Comparison of ENCODE assay signal across 8 cellular contexts in genomic region chr2:10303174-10303633, GRCh38. TPM values are rescaled to one million over a fixed set of nuclear protein-coding genes. Genes with fewer than 3 reads are reported as not detected.
A peak's percentile ranks its signal among the peaks of the same experiment; 100 is the strongest.
DNase-seq lines count a peak whose midpoint lies in the region; ATAC-seq and TF ChIP-seq lines count a peak whose summit lies in the region.

No MANE protein-coding gene starts in this region.

- POLR2A ChIA-PET in HCT116 (lab: Charles Lee), result interaction anchor here (1.0 to 2.3 kb wide), 4 partner anchors 20 to 132 kb away, joined by 3 to 8 read pairs (median 3); no protein-coding TSS in a partner anchor

- CTCF ChIA-PET in HCT116 (lab: Charles Lee), result interaction anchor here (0.7 to 6.0 kb wide), 3 partner anchors 14 to 106 kb away, joined by 3 to 29 read pairs (median 3); no protein-coding TSS in a partner anchor

- peaks cover 53% of the 10 kb centered on the region for H3K79me2 ChIP-seq in HCT116 (ENCODE audit: insufficient read depth, low read length)

- no peaks in the 10 kb centered on the region for H3K27me3 ChIP-seq in HCT116 (ENCODE audit: insufficient read depth, low read length)
- no peaks in the 10 kb centered on the region for H3K27me3 ChIP-seq in RWPE2 (ENCODE audit: insufficient read depth, poor library complexity, severe bottlenecking)
- H3K27me3 ChIP-seq in mucosa of stomach (ENCODE audit: control insufficient read depth, insufficient read depth, low read length), result no peaks in the 10 kb centered on the region

- peak overlapping the region; percentile 78 for H3K9ac ChIP-seq in HCT116 (ENCODE audit: low read length)
- H3K9ac ChIP-seq in mucosa of stomach (ENCODE audit: low read length), result peak overlapping the region; percentile 70

- peaks cover 0 to 5% (median 4%) of the 10 kb centered on the region in 3 donors for H3K27me3 Mint-ChIP-seq in CD14-positive monocyte (ENCODE audit: low read depth in 3 of 3)

- TF ChIP-seq CTCF in CD14-positive monocyte (IDR thresholded peaks at IDR 0.05), result no peak
- TF ChIP-seq CTCF in HCT116 (IDR thresholded peaks at IDR 0.05 in 2 of 3, conservative IDR thresholded peaks at IDR 0.05 in 1 of 3; ENCODE audit: borderline replicate concordance in 1 of 3, insufficient read depth in 1 of 3, low read depth in 2 of 3, low read length in 2 of 3), result no peak
- TF ChIP-seq CTCF in RWPE2 (IDR thresholded peaks at IDR 0.05; ENCODE audit: poor library complexity, severe bottlenecking), result no peak
- no peak for TF ChIP-seq CTCF in coronary artery (IDR thresholded peaks at IDR 0.05)

- RAD21 ChIA-PET in HCT116 (lab: Charles Lee; ENCODE audit: low non-redundant PET in 1 of 2, low total read pairs in 2 of 2, uncharacterized antibody in 2 of 2, unreplicated experiment in 2 of 2), result interaction anchor here in 1 of 2 experiments (1.2 to 1.8 kb wide), 3 partner anchors 24 to 106 kb away, joined by 3 to 4 read pairs (median 3); no protein-coding TSS in a partner anchor

- BruUV-seq in HCT116 (replicated peaks; lab: Mats Ljungman, UMichigan), result TSS peak; percentile 20

- no peak for TF ChIP-seq POLR2A in HCT116 (IDR thresholded peaks at IDR 0.05; ENCODE audit: borderline replicate concordance, extremely low read depth, insufficient read depth, insufficient read length)

- H3K4me2 ChIP-seq in HCT116 (ENCODE audit: low read length), result peak overlapping the region; percentile 91

- peak overlapping the region; percentile 98 to 100 for H3K4me3 Mint-ChIP-seq in CD14-positive monocyte

- peaks cover 17 to 66% of the 10 kb centered on the region in 2 experiments for H3K4me1 ChIP-seq in HCT116 (ENCODE audit: control insufficient read depth in 1 of 2, insufficient read depth in 2 of 2, low read length in 2 of 2)
- H3K4me1 ChIP-seq in RWPE2 (ENCODE audit: insufficient read depth, poor library complexity, severe bottlenecking), result peaks cover 12% of the 10 kb centered on the region
- H3K4me1 ChIP-seq in mucosa of stomach (ENCODE audit: control insufficient read depth, insufficient read depth, low read length), result peaks cover 53% of the 10 kb centered on the region

- peaks cover 12 to 17% of the 10 kb centered on the region in 2 donors for H3K36me3 Mint-ChIP-seq in CD14-positive monocyte

- peak; percentile 46 for ATAC-seq in HCT116
- peak; percentile 22 for ATAC-seq in RWPE2 (ENCODE audit: low read depth)
- no peak for ATAC-seq in GM19397 (IDR thresholded peaks at IDR 0.05; ENCODE audit: unreplicated experiment)

- no peaks in the 10 kb centered on the region for H3K9me2 ChIP-seq in HCT116 (ENCODE audit: insufficient read depth)

- H3K36me3 ChIP-seq in HCT116 (ENCODE audit: control insufficient read depth in 1 of 2, insufficient read depth in 2 of 2, low read length in 2 of 2), result no peaks in the 10 kb centered on the region
- H3K36me3 ChIP-seq in RWPE2 (ENCODE audit: low read depth), result no peaks in the 10 kb centered on the region
- H3K36me3 ChIP-seq in mucosa of stomach (ENCODE audit: control insufficient read depth, insufficient read depth, low read length), result no peaks in the 10 kb centered on the region

- no peak for TF ChIP-seq RAD21 in HCT116 (IDR thresholded peaks at IDR 0.05; ENCODE audit: low read depth)

- no peaks in the 10 kb centered on the region for H3K9me3 ChIP-seq in HCT116 (ENCODE audit: control insufficient read depth in 1 of 2, insufficient read depth in 1 of 2, low read depth in 1 of 2, low read length in 2 of 2)
- H3K9me3 ChIP-seq in RWPE2 (ENCODE audit: severe bottlenecking), result no peaks in the 10 kb centered on the region
- no peaks in the 10 kb centered on the region for H3K9me3 ChIP-seq in mucosa of stomach (ENCODE audit: control insufficient read depth, low read length)

- peak overlapping the region; percentile 71 to 95 (median 92) for H3K27ac Mint-ChIP-seq in CD14-positive monocyte

- H3K27ac ChIP-seq in HCT116 (ENCODE audit: low read depth, low read length), result peak overlapping the region; percentile 68
- peak overlapping the region; percentile 38 for H3K27ac ChIP-seq in RWPE2 (ENCODE audit: poor library complexity, severe bottlenecking)
- H3K27ac ChIP-seq in coronary artery, result peak overlapping the region; percentile 70 to 75

- intact Hi-C loops in CD14-positive monocyte (cut with micrococcal nuclease) (loop anchor here (2.0 to 10.0 kb wide), 4 partner anchors 20 to 181 kb away; partner anchors contain the start of gene RRM2 (in 2 of the 2)), HCT116 (cut with micrococcal nuclease) (loop anchor here (10.0 kb wide), 1 partner anchor 178 kb away; the partner anchor contains the start of gene RRM2)

- DNase-seq in CD14-positive monocyte (ENCODE audit: low spot score), result peak; percentile 38
- DNase-seq in HCT116 (ENCODE audit: low read depth, low spot score), result no peak
- DNase-seq in RWPE2 (ENCODE audit: low spot score), result no peak
- no peak for DNase-seq in coronary artery (ENCODE audit: low spot score)
- DNase-seq in NCI-H510A treated with DMSO at 0.1 percent for 48 hours (lab: John Stamatoyannopoulos, UW), result no peak
- DNase-seq in NCI-H226, result no peak

- H3K4me1 Mint-ChIP-seq in CD14-positive monocyte, result peaks cover 76% of the 10 kb centered on the region

- peaks cover 0 to 9% (median 0%) of the 10 kb centered on the region in 7 donors for H3K9me3 Mint-ChIP-seq in CD14-positive monocyte

- H3K4me3 ChIP-seq in HCT116 (replicated peaks in 1 of 2; ENCODE audit: low read depth in 1 of 2, low read length in 2 of 2), result peak overlapping the region; percentile 72 to 96
- peak overlapping the region; percentile 65 for H3K4me3 ChIP-seq in RWPE2 (ENCODE audit: severe bottlenecking)
- H3K4me3 ChIP-seq in coronary artery, result peak overlapping the region; percentile 84
- peak overlapping the region; percentile 75 for H3K4me3 ChIP-seq in mucosa of stomach (ENCODE audit: low read length)

- peaks cover under 1% of the 10 kb centered on the region; the same call in 1 of the 2 replicates for H4K20me1 ChIP-seq in HCT116 (ENCODE audit: insufficient read depth)

- H2AFZ ChIP-seq in HCT116 (ENCODE audit: low read depth, low read length, poor library complexity, severe bottlenecking), result no peak overlapping the region

TF ChIP-seq in HCT116, 20 proteins besides CTCF, POLR2A, EP300 and RAD21:
- TF ChIP-seq FOSL1 (IDR thresholded peaks at IDR 0.05; ENCODE audit: low read depth), result no peak
- peak; percentile 43; the same call in 1 of the 2 replicates for TF ChIP-seq ZFX (IDR thresholded peaks at IDR 0.05)
TF ChIP-seq in HCT116: peak in this region for 1.

RNA-seq across cellular contexts. Expression of gene HPCAL1, which starts 0.5 kb away (rescaled TPM):
- 10 to 100 TPM; 98.0 to 99.5 TPM for polyA plus RNA-seq in CD14-positive monocyte
- total RNA-seq in HCT116 (2021; ENCODE audit: unreplicated experiment), result 111 TPM
- 173 and 207 TPM in 2 replicates for polyA plus RNA-seq in HCT116 (2012)
